8 cellular contexts compared by ENCODE assay signal in genomic region chr13:77345150-77345780, GRCh38. TPM values are rescaled to one million over a fixed set of nuclear protein-coding genes. Genes with fewer than 3 reads are reported as not detected.
A peak's percentile ranks its signal among the peaks of the same experiment; 100 is the strongest.
DNase-seq lines count a peak whose midpoint lies in the region; ATAC-seq and TF ChIP-seq lines count a peak whose summit lies in the region.

No MANE protein-coding gene starts in this region.

- H3K4me1 Mint-ChIP-seq in osteocyte (ENCODE audit: unreplicated experiment): no peaks in the 10 kb centered on the region

- peak; percentile 65 for ATAC-seq in GM18517 (IDR thresholded peaks at IDR 0.05; ENCODE audit: unreplicated experiment)

- no peak overlapping the region for H3K27ac ChIP-seq in prostate gland

- peaks cover 14% of the 10 kb centered on the region for H3K27me3 Mint-ChIP-seq in osteocyte (ENCODE audit: unreplicated experiment)

- H3K4me3 Mint-ChIP-seq in osteocyte (ENCODE audit: unreplicated experiment): no peak overlapping the region

- no peak for TF ChIP-seq CTCF in osteocyte (IDR thresholded peaks at IDR 0.05)
- TF ChIP-seq CTCF in GM13976 (IDR thresholded peaks at IDR 0.05; ENCODE audit: borderline replicate concordance, control extremely low read depth, extremely low read depth, insufficient read depth, missing control alignments): no peak
- TF ChIP-seq CTCF in prostate gland (IDR thresholded peaks at IDR 0.05): no peak

- intact Hi-C loops in prostate gland (cut with DNase I): no loop called here

- DNase-seq in HEK293T (ENCODE audit: extremely low spot score): no peak
- DNase-seq in NCI-H1092 (lab: John Stamatoyannopoulos, UW): peak; percentile 71
- peak; percentile 24 for DNase-seq in activated T-helper 9 cell treated with anti-CD3 and anti-CD28 coated beads, Interleukin-2, amount 50 U/mL, for 16 hours (ENCODE audit: low read depth)
- no peak for DNase-seq in osteocyte (ENCODE audit: extremely low spot score, unreplicated experiment)
- no peak for DNase-seq in GM13976 (ENCODE audit: low spot score)
- no peak for DNase-seq in middle frontal gyrus (ENCODE audit: extremely low spot score, low spot score)
- no peak for DNase-seq in prostate gland (ENCODE audit: low spot score)

- POLR2A ChIA-PET in HEK293T (lab: Yijun Ruan, JAX): no interaction called here

- no peak overlapping the region for H3K27ac Mint-ChIP-seq in osteocyte (ENCODE audit: unreplicated experiment)

- H3K9me3 ChIP-seq in prostate gland: no peaks in the 10 kb centered on the region

- peaks cover 3% of the 10 kb centered on the region for H3K9me3 Mint-ChIP-seq in osteocyte (ENCODE audit: unreplicated experiment)

- no peak overlapping the region for H3K4me3 ChIP-seq in prostate gland

- no peaks in the 10 kb centered on the region for H3K36me3 ChIP-seq in prostate gland

- H3K27me3 ChIP-seq in prostate gland (replicated peaks; ENCODE audit: insufficient read depth): no peaks in the 10 kb centered on the region

- H3K4me1 ChIP-seq in prostate gland (replicated peaks): no peaks in the 10 kb centered on the region

- TF ChIP-seq POLR2A in prostate gland (IDR thresholded peaks at IDR 0.05): no peak

- in situ Hi-C loops in GM13976 (cut with MboI; ENCODE audit: low sequenced_read_pairs, unreplicated experiment): no loop called here

- WGBS in prostate gland: 81% methylated on average over 2 of the region's 2 CpGs

- no peaks in the 10 kb centered on the region for H3K36me3 Mint-ChIP-seq in osteocyte (ENCODE audit: unreplicated experiment)

- CTCF ChIA-PET in HEK293T (lab: Yijun Ruan, JAX): no interaction called here

TF ChIP-seq in HEK293T, 16 proteins besides CTCF, POLR2A, EP300 and RAD21:
- peak; percentile 44; the same call in 1 of the 2 replicates for TF ChIP-seq PKNOX1 (IDR thresholded peaks at IDR 0.05)
- no peak for TF ChIP-seq FOXK2 (IDR thresholded peaks at IDR 0.05)
- TF ChIP-seq FOXM1 (IDR thresholded peaks at IDR 0.05; ENCODE audit: borderline replicate concordance): no peak

RNA-seq across cellular contexts. Expression of gene MYCBP2, which starts 18.4 kb away (rescaled TPM):
- total RNA-seq in osteocyte (84.7 and 90.8 TPM in 2 replicates), prostate gland (100 to 1,000 TPM; 127 to 132 TPM)

Comparison
In these comparisons a context has a peak if more than half of its experiments do, and no peak if none do; other contexts are left out.
1. DNase-seq: peak in NCI-H1092 (single experiment) and activated T-helper 9 cell treated with anti-CD3 and anti-CD28 coated beads, Interleukin-2, amount 50 U/mL, for 16 hours (single experiment); none in HEK293T (single experiment), osteocyte (single experiment), GM13976 (single experiment), middle frontal gyrus (single experiment) and prostate gland (single experiment).